Comparison of ENCODE assay signal across 8 cellular contexts in genomic region chr19:17075860-17076538, GRCh38. TPM values are rescaled to one million over a fixed set of nuclear protein-coding genes. Genes with fewer than 3 reads are reported as not detected.
DNase-seq lines count a peak whose midpoint lies in the region; ATAC-seq and TF ChIP-seq lines count a peak whose summit lies in the region.

No MANE protein-coding gene starts in this region.

- H3K27ac ChIP-seq in SJCRH30: peak overlapping the region; percentile 64
- H3K27ac ChIP-seq in adrenal gland: peak overlapping the region in 4 of 5 donors; percentile 73 to 95 (median 77)

- H3K9me3 ChIP-seq in SJCRH30 (replicated peaks): no peaks in the 10 kb centered on the region
- H3K9me3 ChIP-seq in adrenal gland (replicated peaks in 1 of 3): no peaks in the 10 kb centered on the region
- no peaks in the 10 kb centered on the region for H3K9me3 ChIP-seq in iPS-15b (ENCODE audit: control insufficient read depth, insufficient read depth, low read length)

- DNase-seq in activated T-cell treated with anti-CD3 and anti-CD28 coated beads for 1 hour (ENCODE audit: low read depth) (peak; percentile 28), activated T-cell treated with anti-CD3 and anti-CD28 coated beads for 4 hours (no peak), SJCRH30 (peak; percentile 62 to 66), adrenal gland (peak in 6 of 7 donors; percentile 42 to 76 (median 50)), T1000 (lab: John Stamatoyannopoulos, UW) (no peak)
- DNase-seq in stimulated activated CD4-positive, alpha-beta T cell treated with anti-CD3 and anti-CD28 coated beads, Interleukin-12 subunit alpha, Interleukin-12 subunit beta, amount 100 ng/mL, for 4 hours: peak; percentile 37

- H3K4me1 ChIP-seq in SJCRH30 (no peaks in the 10 kb centered on the region; the same call in 1 of the 2 replicates), adrenal gland (replicated peaks in 1 of 2) (peaks cover 29 to 48% of the 10 kb centered on the region in 2 donors), iPS-15b (ENCODE audit: control insufficient read depth, insufficient read depth, low read length) (peaks cover 12% of the 10 kb centered on the region)

- no peak for ATAC-seq in GM19351 (IDR thresholded peaks at IDR 0.05; ENCODE audit: unreplicated experiment)

- H3K4me3 ChIP-seq in SJCRH30 (peak overlapping the region; percentile 87), adrenal gland (peak overlapping the region; percentile 59 to 89 (median 74)), iPS-15b (ENCODE audit: low read depth, low read length) (peak overlapping the region; percentile 89)

- H3K36me3 ChIP-seq in SJCRH30: peaks cover 17% of the 10 kb centered on the region
- H3K36me3 ChIP-seq in adrenal gland (replicated peaks in 1 of 2): no peaks in the 10 kb centered on the region
- peaks cover 14% of the 10 kb centered on the region for H3K36me3 ChIP-seq in iPS-15b (ENCODE audit: control insufficient read depth, insufficient read depth, low read length)

- intact Hi-C loops in adrenal gland (cut with DNase I): no loop called here

- WGBS in adrenal gland, 4 donors: 0 to 1% (median 1%) methylated on average over 34 to 44 of the region's 44 CpGs

- no peak for TF ChIP-seq CTCF in adrenal gland (IDR thresholded peaks at IDR 0.05)

- TF ChIP-seq POLR2A in adrenal gland (IDR thresholded peaks at IDR 0.05): no peak

- H3K9ac ChIP-seq in iPS-15b (ENCODE audit: low read depth, low read length): peak overlapping the region; percentile 76

- H3K27me3 ChIP-seq in SJCRH30 (no peaks in the 10 kb centered on the region), adrenal gland (no peaks in the 10 kb centered on the region), iPS-15b (ENCODE audit: control insufficient read depth, insufficient read depth, low read length) (no peaks in the 10 kb centered on the region)

RNA-seq across cellular contexts. Expression of gene MYO9B, which starts 0.4 kb away (rescaled TPM):
- total RNA-seq in SJCRH30 (2014; rRNA removed; shearing (Covaris generic)): 47.7 and 48.4 TPM in 2 replicates
- 100 to 1,000 TPM in 1 of 8 donors, 10 to 100 TPM in 7; 55.8 to 183 (median 86.3) TPM for total RNA-seq in adrenal gland
- polyA plus RNA-seq in adrenal gland: 100 to 1,000 TPM in 1 of 3 donors, 10 to 100 TPM in 2; 29.9 to 236 (median 99.6) TPM

RNA-seq across cellular contexts. Expression of gene HAUS8, which starts 0.7 kb away (rescaled TPM):
- 22.9 and 23.9 TPM in 2 replicates for total RNA-seq in SJCRH30 (2014; rRNA removed; shearing (Covaris generic))
- total RNA-seq in adrenal gland: 10 to 100 TPM in 3 of 8 donors, 1 to 10 TPM in 5; 3.9 to 10.9 (median 9.0) TPM
- 10 to 100 TPM in 2 of 3 donors, 1 to 10 TPM in 1; 7.5 to 17.9 (median 17.5) TPM for polyA plus RNA-seq in adrenal gland

RNA-seq across cellular contexts. Expression of gene CPAMD8, which starts 49.4 kb away (rescaled TPM):
- 0.08 and 0.34 TPM in 2 replicates for total RNA-seq in SJCRH30 (2014; rRNA removed; shearing (Covaris generic))
- 10 to 100 TPM in 3 of 8 donors, 1 to 10 TPM in 5; 5.2 to 19.1 (median 9.2) TPM for total RNA-seq in adrenal gland
- polyA plus RNA-seq in adrenal gland: 10 to 100 TPM in 2 of 3 donors, 1 to 10 TPM in 1; 3.1 to 33.7 (median 18.6) TPM

Comparison
In these comparisons a context has a peak if more than half of its experiments do, and no peak if none do; other contexts are left out.
1. DNase-seq: peak in activated T-cell treated with anti-CD3 and anti-CD28 coated beads for 1 hour (single experiment), SJCRH30 (2 of 2), adrenal gland (6 of 7) and stimulated activated CD4-positive, alpha-beta T cell treated with anti-CD3 and anti-CD28 coated beads, Interleukin-12 subunit alpha, Interleukin-12 subunit beta, amount 100 ng/mL, for 4 hours (single experiment); none in activated T-cell treated with anti-CD3 and anti-CD28 coated beads for 4 hours (single experiment) and T1000 (single experiment).
2. Peak in every context shown above with its lines, with median percentiles within 50 percentile points of each other: H3K4me3 ChIP-seq.